In the genomic region with DNA sequence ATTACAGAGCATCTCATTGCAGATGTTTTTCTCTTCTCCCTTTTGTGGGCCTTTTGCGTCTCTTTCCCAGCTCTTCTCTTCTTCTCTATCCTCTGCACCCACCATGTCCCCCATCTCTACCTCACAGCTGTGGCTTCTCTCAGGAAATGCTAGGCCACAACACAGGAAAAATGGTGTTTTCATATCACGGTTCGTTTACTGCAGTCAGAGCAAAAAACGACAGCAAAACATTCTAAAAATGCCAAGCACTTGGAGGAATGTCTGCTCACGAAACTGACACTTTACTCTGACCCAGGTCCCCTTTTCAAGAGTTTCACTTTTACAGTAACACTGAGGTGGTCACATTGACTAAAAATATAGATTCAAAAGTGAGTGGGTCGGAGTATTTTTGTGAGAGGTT, we compare ENCODE assay signal across 10 cellular contexts.
A peak's percentile ranks its signal among the peaks of the same experiment; 100 is the strongest.
DNase-seq lines count a peak whose midpoint lies in the region; ATAC-seq and TF ChIP-seq lines count a peak whose summit lies in the region.
"Had no signal": no experiment of that assay in that cellular context is flagged by ENCODE, and none has a peak within 500 bp of the region (broad histone marks: within the 10 kb centered on the region; RNA-seq: fewer than 3 reads in every experiment).

No MANE protein-coding gene starts in this region.

- H3K4me1 Mint-ChIP-seq in endodermal cell (peaks cover 62% of the 10 kb centered on the region), progenitor cell of endocrine pancreas (ENCODE audit: low read depth) (peaks cover 8% of the 10 kb centered on the region)

- H3K27ac ChIP-seq in endodermal cell (ENCODE audit: low read depth, low read length), result peak overlapping the region; percentile 35

- ATAC-seq in GM19468 (IDR thresholded peaks at IDR 0.05; ENCODE audit: extremely low read depth, unreplicated experiment) (peak; percentile 79), HG03378 (IDR thresholded peaks at IDR 0.05; ENCODE audit: unreplicated experiment) (peak; percentile 97)

- TF ChIP-seq CTCF in GM10248 (IDR thresholded peaks at IDR 0.05; ENCODE audit: control extremely low read depth, extremely low read depth, low read depth, missing control alignments) (no peak), endodermal cell (conservative IDR thresholded peaks at IDR 0.05) (no peak), progenitor cell of endocrine pancreas (IDR thresholded peaks at IDR 0.05; ENCODE audit: unreplicated experiment) (no peak)

- CTCF ChIA-PET in GM10248 (lab: Yijun Ruan, JAX), result interaction anchor here (1.1 kb wide), 1 partner anchor 291 kb away, joined by 3 read pairs; no protein-coding TSS in a partner anchor

- H3K4me3 Mint-ChIP-seq in endodermal cell (no peak overlapping the region), progenitor cell of endocrine pancreas (ENCODE audit: low read depth) (no peak overlapping the region)
- H3K4me3 Mint-ChIP-seq: dendritic cell treated with granulocyte-macrophage colony-stimulating factor and Interleukin-4, amounts not matched to agents 40 ng/mL and 50 ng/mL, for 4 days had no signal

- H3K36me3 ChIP-seq in endodermal cell (ENCODE audit: control insufficient read depth, insufficient read depth, low read length), result no peaks in the 10 kb centered on the region

- peak overlapping the region; percentile 6 for H3K27ac Mint-ChIP-seq in endodermal cell
- no peak overlapping the region for H3K27ac Mint-ChIP-seq in progenitor cell of endocrine pancreas
- H3K27ac Mint-ChIP-seq: dendritic cell treated with granulocyte-macrophage colony-stimulating factor and Interleukin-4, amounts not matched to agents 40 ng/mL and 50 ng/mL, for 4 days had no signal

- H3K4me3 ChIP-seq in endodermal cell (ENCODE audit: low read length), result no peak overlapping the region

- 58 to 83% methylated on average over 5 to 6 of the region's 6 CpGs for WGBS in endodermal cell (ENCODE audit: insufficient coverage in 1 of 2, insufficient read length in 1 of 2), 2 experiments

- POLR2A ChIA-PET in GM10248 (lab: Yijun Ruan, JAX), result no interaction called here

- DNase-seq in GM10248 (ENCODE audit: extremely low spot score) (peak; percentile 40), endodermal cell (no peak), NCI-H1092 (lab: John Stamatoyannopoulos, UW) (no peak), progenitor cell of endocrine pancreas (ENCODE audit: low spot score, unreplicated experiment) (no peak), HCEC 1CT (no peak)
- no peak for DNase-seq in stimulated activated CD8-positive, alpha-beta memory T cell treated with anti-CD3 and anti-CD28 coated beads, Interleukin-4, amount 100 ng/mL, for 48 hours
- DNase-seq: posterior cingulate gyrus had no signal

- H3K9me3 ChIP-seq in endodermal cell (ENCODE audit: control insufficient read depth, low read length), result no peaks in the 10 kb centered on the region

- no peak overlapping the region for H3K9ac ChIP-seq in endodermal cell (ENCODE audit: extremely low read depth, low read length, poor library complexity, severe bottlenecking)

- H3K4me1 ChIP-seq in endodermal cell (ENCODE audit: control insufficient read depth, insufficient read depth, low read length), result peaks cover 32% of the 10 kb centered on the region

- H3K27me3 Mint-ChIP-seq in endodermal cell (ENCODE audit: insufficient read depth), result peaks cover 5% of the 10 kb centered on the region
- no peaks in the 10 kb centered on the region for H3K27me3 Mint-ChIP-seq in progenitor cell of endocrine pancreas
- H3K27me3 Mint-ChIP-seq: dendritic cell treated with granulocyte-macrophage colony-stimulating factor and Interleukin-4, amounts not matched to agents 40 ng/mL and 50 ng/mL, for 4 days had no signal

- H3K36me3 Mint-ChIP-seq in endodermal cell (ENCODE audit: low read depth) (no peaks in the 10 kb centered on the region), progenitor cell of endocrine pancreas (ENCODE audit: insufficient read depth) (peaks cover 3% of the 10 kb centered on the region)

- no peaks in the 10 kb centered on the region for H3K27me3 ChIP-seq in endodermal cell (ENCODE audit: control insufficient read depth, insufficient read depth, low read length, poor library complexity, severe bottlenecking)

- H3K9me3 Mint-ChIP-seq in endodermal cell (no peaks in the 10 kb centered on the region), progenitor cell of endocrine pancreas (ENCODE audit: low read depth) (no peaks in the 10 kb centered on the region)
- H3K9me3 Mint-ChIP-seq: dendritic cell treated with granulocyte-macrophage colony-stimulating factor and Interleukin-4, amounts not matched to agents 40 ng/mL and 50 ng/mL, for 4 days had no signal
